1 cellular context compared by ENCODE assay signal in the genomic region with DNA sequence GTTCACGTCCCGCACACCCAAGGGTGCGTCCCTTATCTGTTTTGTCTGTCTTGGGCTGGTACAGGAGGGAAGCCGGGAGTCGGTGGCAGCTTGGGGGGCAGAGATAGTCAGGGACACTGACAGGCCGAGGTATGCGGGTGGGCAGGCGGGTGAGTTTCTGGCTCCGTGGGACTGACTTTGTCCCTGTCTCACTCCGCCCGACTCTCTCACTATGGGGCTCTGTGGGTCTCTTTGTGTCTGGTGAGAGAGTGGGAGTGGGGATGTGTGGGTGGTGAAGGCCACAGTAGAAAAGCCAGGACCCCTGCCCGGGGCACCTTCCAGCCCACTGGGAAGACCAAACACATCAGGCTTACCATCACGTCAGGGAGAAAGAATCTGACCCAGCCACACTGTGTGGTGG.
TF ChIP-seq lines count a peak whose summit lies in the region.

No MANE protein-coding gene starts in this region.

TF ChIP-seq in K562, 482 proteins besides CTCF, POLR2A, EP300 and RAD21:
- 0 out of 2 replicates have a peak, but pooled peaks have one; percentile 28 for TF ChIP-seq MED1 (CRISPR knock-in tag; IDR thresholded peaks at IDR 0.05; ENCODE audit: borderline replicate concordance)
- TF ChIP-seq, protein P1, sequence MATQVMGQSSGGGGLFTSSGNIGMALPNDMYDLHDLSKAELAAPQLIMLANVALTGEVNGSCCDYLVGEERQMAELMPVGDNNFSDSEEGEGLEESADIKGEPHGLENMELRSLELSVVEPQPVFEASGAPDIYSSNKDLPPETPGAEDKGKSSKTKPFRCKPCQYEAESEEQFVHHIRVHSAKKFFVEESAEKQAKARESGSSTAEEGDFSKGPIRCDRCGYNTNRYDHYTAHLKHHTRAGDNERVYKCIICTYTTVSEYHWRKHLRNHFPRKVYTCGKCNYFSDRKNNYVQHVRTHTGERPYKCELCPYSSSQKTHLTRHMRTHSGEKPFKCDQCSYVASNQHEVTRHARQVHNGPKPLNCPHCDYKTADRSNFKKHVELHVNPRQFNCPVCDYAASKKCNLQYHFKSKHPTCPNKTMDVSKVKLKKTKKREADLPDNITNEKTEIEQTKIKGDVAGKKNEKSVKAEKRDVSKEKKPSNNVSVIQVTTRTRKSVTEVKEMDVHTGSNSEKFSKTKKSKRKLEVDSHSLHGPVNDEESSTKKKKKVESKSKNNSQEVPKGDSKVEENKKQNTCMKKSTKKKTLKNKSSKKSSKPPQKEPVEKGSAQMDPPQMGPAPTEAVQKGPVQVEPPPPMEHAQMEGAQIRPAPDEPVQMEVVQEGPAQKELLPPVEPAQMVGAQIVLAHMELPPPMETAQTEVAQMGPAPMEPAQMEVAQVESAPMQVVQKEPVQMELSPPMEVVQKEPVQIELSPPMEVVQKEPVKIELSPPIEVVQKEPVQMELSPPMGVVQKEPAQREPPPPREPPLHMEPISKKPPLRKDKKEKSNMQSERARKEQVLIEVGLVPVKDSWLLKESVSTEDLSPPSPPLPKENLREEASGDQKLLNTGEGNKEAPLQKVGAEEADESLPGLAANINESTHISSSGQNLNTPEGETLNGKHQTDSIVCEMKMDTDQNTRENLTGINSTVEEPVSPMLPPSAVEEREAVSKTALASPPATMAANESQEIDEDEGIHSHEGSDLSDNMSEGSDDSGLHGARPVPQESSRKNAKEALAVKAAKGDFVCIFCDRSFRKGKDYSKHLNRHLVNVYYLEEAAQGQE (CRISPR knock-in tag; IDR thresholded peaks at IDR 0.05; ENCODE audit: low read depth) = no peak
- TF ChIP-seq ZNF121 (CRISPR knock-in tag; conservative IDR thresholded peaks at IDR 0.05) = no peak
- TF ChIP-seq ZNF668 (CRISPR knock-in tag; IDR thresholded peaks at IDR 0.05) = no peak
TF ChIP-seq in K562: peak in this region for 1.
